1 cellular context compared by ENCODE assay signal in genomic region chr2:85538507-85539360, GRCh38.
TF ChIP-seq lines count a peak whose summit lies in the region.

Gene MAT2A, plus strand, starts transcription at chr2:85539168. Its CDS starts 120 bp downstream, at chr2:85539288.

TF ChIP-seq in K562, 482 proteins besides CTCF, POLR2A, EP300 and RAD21 (continued from another document and continues in another):
- TF ChIP-seq, protein P1, sequence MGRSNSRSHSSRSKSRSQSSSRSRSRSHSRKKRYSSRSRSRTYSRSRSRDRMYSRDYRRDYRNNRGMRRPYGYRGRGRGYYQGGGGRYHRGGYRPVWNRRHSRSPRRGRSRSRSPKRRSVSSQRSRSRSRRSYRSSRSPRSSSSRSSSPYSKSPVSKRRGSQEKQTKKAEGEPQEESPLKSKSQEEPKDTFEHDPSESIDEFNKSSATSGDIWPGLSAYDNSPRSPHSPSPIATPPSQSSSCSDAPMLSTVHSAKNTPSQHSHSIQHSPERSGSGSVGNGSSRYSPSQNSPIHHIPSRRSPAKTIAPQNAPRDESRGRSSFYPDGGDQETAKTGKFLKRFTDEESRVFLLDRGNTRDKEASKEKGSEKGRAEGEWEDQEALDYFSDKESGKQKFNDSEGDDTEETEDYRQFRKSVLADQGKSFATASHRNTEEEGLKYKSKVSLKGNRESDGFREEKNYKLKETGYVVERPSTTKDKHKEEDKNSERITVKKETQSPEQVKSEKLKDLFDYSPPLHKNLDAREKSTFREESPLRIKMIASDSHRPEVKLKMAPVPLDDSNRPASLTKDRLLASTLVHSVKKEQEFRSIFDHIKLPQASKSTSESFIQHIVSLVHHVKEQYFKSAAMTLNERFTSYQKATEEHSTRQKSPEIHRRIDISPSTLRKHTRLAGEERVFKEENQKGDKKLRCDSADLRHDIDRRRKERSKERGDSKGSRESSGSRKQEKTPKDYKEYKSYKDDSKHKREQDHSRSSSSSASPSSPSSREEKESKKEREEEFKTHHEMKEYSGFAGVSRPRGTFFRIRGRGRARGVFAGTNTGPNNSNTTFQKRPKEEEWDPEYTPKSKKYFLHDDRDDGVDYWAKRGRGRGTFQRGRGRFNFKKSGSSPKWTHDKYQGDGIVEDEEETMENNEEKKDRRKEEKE (IDR thresholded peaks at IDR 0.05; ENCODE audit: borderline replicate concordance in 1 of 2, control insufficient read depth in 1 of 2, low read depth in 2 of 2, low read length in 1 of 2) = peak; percentile 25 to 96; a peak in 2 of 4 replicates
- TF ChIP-seq SMARCC2 (IDR thresholded peaks at IDR 0.05; ENCODE audit: low read depth) (peak; percentile 42; the same call in 1 of the 2 replicates), MAFK (IDR thresholded peaks at IDR 0.05; ENCODE audit: low read length) (0 out of 2 replicates have a peak, but pooled peaks have one; percentile 7), PTRF (tag; IDR thresholded peaks at IDR 0.05) (no peak), HMG20B (CRISPR knock-in tag; IDR thresholded peaks at IDR 0.05) (no peak), ATF6 (CRISPR knock-in tag; IDR thresholded peaks at IDR 0.05) (peak; percentile 87), CSDE1 (IDR thresholded peaks at IDR 0.05) (peak in 1 of 2 experiments; percentile 79; a peak in 2 of 4 replicates), ZBTB7A (IDR thresholded peaks at IDR 0.05; ENCODE audit: borderline replicate concordance, control insufficient read depth, low read depth, low read length) (peak; percentile 99), PHF21A (IDR thresholded peaks at IDR 0.05; ENCODE audit: borderline replicate concordance, low read depth) (peak; percentile 33; the same call in 1 of the 2 replicates), SAP30 (IDR thresholded peaks at IDR 0.05; ENCODE audit: borderline replicate concordance, insufficient read depth, low read depth, low read length, poor library complexity, severe bottlenecking) (peak; percentile 12), ZNF431 (CRISPR knock-in tag; IDR thresholded peaks at IDR 0.05) (no peak; the same call in 1 of the 2 replicates), ZBTB5 (IDR thresholded peaks at IDR 0.05) (no peak), ZNF785 (CRISPR knock-in tag; IDR thresholded peaks at IDR 0.05) (no peak), SRF (CRISPR knock-in tag; IDR thresholded peaks at IDR 0.05) (peak in 1 of 2 experiments; percentile 31; a peak in 2 of 4 replicates), TCF3 (CRISPR knock-in tag; IDR thresholded peaks at IDR 0.05) (peak; percentile 41; the same call in 1 of the 2 replicates), TEAD1 (CRISPR knock-in tag; IDR thresholded peaks at IDR 0.05) (peak in 1 of 2 experiments; percentile 62; a peak in 2 of 4 replicates), MTA3 (IDR thresholded peaks at IDR 0.05; ENCODE audit: borderline replicate concordance) (peak; percentile 99), RCOR1 (IDR thresholded peaks at IDR 0.05; ENCODE audit: borderline replicate concordance in 1 of 2, low read depth in 2 of 2, low read length in 2 of 2) (peak in 1 of 2 experiments; percentile 57; a peak in 3 of 4 replicates), HMG20A (CRISPR knock-in tag; conservative IDR thresholded peaks at IDR 0.05) (no peak), RB1 (IDR thresholded peaks at IDR 0.05; ENCODE audit: low read depth) (peak; percentile 96), ZNF253 (CRISPR knock-in tag; conservative IDR thresholded peaks at IDR 0.05) (0 out of 2 replicates have a peak, but pooled peaks have one; percentile 45), ZNF76 (CRISPR knock-in tag; IDR thresholded peaks at IDR 0.05; ENCODE audit: borderline replicate concordance) (0 out of 2 replicates have a peak, but pooled peaks have one; percentile 28), HDAC1 (IDR thresholded peaks at IDR 0.05) (no peak; a peak in 1 of 4 replicates), BMI1 (IDR thresholded peaks at IDR 0.05; ENCODE audit: low read length) (0 out of 2 replicates have a peak, but pooled peaks have one; percentile 8), BDP1 (IDR thresholded peaks at IDR 0.05; ENCODE audit: insufficient read depth, insufficient read length) (no peak), ETV6 (IDR thresholded peaks at IDR 0.05; ENCODE audit: borderline replicate concordance in 1 of 2, low read depth in 2 of 2, low read length in 1 of 2) (no peak; a peak in 1 of 4 replicates), ETV6 (CRISPR knock-in tag; IDR thresholded peaks at IDR 0.05; ENCODE audit: borderline replicate concordance) (peak; percentile 56; the same call in 1 of the 2 replicates), TAF7 (tag; IDR thresholded peaks at IDR 0.05) (peak; percentile 88), ZNF699 (CRISPR knock-in tag; IDR thresholded peaks at IDR 0.05; ENCODE audit: insufficient replicate concordance) (no peak), GATAD2A (IDR thresholded peaks at IDR 0.05) (no peak), SAFB (IDR thresholded peaks at IDR 0.05; ENCODE audit: borderline replicate concordance, low read depth, low read length) (no peak; the same call in 1 of the 2 replicates), GATAD2B (IDR thresholded peaks at IDR 0.05; ENCODE audit: borderline replicate concordance) (no peak; the same call in 1 of the 2 replicates)
- TF ChIP-seq, protein P2, sequence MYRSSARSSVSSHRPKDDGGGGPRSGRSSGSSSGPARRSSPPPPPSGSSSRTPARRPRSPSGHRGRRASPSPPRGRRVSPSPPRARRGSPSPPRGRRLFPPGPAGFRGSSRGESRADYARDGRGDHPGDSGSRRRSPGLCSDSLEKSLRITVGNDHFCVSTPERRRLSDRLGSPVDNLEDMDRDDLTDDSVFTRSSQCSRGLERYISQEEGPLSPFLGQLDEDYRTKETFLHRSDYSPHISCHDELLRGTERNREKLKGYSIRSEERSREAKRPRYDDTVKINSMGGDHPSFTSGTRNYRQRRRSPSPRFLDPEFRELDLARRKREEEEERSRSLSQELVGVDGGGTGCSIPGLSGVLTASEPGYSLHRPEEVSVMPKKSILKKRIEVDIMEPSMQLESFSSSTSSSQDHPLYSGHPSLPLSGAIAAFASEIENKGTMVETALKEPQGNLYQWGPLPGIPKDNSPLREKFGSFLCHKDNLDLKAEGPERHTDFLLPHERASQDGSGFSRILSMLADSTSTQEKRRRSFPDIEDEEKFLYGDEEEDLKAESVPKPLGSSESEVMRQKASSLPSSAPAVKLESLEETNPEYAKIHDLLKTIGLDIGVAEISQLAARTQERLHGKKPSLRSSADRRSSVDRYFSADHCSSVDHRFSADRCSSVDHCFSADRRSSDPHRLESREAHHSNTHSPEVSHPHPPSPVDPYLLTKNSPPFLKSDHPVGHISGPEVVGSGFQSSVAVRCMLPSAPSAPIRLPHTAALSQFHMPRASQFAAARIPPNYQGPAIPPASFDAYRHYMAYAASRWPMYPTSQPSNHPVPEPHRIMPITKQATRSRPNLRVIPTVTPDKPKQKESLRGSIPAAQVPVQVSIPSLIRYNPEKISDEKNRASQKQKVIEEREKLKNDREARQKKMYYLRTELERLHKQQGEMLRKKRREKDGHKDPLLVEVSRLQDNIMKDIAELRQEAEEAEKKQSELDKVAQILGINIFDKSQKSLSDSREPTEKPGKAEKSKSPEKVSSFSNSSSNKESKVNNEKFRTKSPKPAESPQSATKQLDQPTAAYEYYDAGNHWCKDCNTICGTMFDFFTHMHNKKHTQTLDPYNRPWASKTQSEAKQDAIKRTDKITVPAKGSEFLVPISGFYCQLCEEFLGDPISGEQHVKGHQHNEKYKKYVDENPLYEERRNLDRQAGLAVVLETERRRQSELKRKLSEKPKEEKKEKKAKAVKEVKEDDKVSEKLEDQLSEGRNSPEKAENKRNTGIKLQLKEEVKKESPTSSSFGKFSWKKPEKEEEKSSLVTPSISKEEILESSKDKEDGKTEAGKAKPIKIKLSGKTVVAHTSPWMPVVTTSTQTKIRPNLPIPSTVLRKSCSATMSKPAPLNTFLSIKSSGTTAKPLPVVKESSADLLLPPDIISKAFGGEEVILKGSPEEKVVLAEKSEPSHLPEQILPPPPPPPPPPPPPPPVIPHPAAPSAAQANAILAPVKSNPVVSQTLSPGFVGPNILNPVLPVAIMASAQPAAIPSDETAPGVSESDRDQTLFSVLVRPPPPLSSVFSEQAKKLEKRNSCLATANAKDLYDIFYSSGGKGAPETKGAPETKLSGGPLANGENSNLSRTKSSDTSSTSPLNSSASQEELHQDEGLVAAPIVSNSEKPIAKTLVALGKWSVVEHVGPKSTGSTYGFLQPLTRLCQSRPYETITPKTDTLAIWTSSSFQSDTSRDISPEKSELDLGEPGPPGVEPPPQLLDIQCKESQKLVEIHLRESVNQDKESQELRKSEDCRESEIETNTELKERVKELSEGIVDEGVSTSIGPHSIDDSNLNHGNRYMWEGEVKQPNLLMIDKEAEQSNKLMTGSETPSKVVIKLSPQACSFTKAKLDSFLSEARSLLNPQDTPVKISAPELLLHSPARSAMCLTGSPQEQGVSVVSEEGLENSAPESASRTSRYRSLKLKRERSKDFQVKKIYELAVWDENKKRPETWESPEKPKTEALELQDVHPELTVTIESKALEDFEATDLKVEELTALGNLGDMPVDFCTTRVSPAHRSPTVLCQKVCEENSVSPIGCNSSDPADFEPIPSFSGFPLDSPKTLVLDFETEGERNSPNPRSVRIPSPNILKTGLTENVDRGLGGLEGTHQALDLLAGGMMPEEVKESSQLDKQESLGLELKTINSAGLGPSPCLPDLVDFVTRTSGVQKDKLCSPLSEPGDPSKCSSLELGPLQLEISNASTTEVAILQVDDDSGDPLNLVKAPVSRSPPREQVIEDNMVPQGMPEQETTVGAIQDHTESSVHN (IDR thresholded peaks at IDR 0.05; ENCODE audit: borderline replicate concordance in 1 of 2, low read depth in 1 of 2) = no peak; a peak in 1 of 4 replicates
- TF ChIP-seq, protein P3, sequence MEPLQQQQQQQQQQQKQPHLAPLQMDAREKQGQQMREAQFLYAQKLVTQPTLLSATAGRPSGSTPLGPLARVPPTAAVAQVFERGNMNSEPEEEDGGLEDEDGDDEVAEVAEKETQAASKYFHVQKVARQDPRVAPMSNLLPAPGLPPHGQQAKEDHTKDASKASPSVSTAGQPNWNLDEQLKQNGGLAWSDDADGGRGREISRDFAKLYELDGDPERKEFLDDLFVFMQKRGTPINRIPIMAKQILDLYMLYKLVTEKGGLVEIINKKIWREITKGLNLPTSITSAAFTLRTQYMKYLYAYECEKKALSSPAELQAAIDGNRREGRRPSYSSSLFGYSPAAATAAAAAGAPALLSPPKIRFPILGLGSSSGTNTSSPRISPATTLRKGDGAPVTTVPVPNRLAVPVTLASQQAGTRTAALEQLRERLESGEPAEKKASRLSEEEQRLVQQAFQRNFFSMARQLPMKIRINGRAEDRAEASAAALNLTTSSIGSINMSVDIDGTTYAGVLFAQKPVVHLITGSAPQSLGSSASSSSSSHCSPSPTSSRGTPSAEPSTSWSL (CRISPR knock-in tag; IDR thresholded peaks at IDR 0.05; ENCODE audit: borderline replicate concordance) = no peak
- TF ChIP-seq, protein P4, sequence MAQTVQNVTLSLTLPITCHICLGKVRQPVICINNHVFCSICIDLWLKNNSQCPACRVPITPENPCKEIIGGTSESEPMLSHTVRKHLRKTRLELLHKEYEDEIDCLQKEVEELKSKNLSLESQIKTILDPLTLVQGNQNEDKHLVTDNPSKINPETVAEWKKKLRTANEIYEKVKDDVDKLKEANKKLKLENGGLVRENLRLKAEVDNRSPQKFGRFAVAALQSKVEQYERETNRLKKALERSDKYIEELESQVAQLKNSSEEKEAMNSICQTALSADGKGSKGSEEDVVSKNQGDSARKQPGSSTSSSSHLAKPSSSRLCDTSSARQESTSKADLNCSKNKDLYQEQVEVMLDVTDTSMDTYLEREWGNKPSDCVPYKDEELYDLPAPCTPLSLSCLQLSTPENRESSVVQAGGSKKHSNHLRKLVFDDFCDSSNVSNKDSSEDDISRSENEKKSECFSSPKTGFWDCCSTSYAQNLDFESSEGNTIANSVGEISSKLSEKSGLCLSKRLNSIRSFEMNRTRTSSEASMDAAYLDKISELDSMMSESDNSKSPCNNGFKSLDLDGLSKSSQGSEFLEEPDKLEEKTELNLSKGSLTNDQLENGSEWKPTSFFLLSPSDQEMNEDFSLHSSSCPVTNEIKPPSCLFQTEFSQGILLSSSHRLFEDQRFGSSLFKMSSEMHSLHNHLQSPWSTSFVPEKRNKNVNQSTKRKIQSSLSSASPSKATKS (CRISPR knock-in tag; IDR thresholded peaks at IDR 0.05) = no peak
- TF ChIP-seq, protein P5, sequence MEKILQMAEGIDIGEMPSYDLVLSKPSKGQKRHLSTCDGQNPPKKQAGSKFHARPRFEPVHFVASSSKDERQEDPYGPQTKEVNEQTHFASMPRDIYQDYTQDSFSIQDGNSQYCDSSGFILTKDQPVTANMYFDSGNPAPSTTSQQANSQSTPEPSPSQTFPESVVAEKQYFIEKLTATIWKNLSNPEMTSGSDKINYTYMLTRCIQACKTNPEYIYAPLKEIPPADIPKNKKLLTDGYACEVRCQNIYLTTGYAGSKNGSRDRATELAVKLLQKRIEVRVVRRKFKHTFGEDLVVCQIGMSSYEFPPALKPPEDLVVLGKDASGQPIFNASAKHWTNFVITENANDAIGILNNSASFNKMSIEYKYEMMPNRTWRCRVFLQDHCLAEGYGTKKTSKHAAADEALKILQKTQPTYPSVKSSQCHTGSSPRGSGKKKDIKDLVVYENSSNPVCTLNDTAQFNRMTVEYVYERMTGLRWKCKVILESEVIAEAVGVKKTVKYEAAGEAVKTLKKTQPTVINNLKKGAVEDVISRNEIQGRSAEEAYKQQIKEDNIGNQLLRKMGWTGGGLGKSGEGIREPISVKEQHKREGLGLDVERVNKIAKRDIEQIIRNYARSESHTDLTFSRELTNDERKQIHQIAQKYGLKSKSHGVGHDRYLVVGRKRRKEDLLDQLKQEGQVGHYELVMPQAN (IDR thresholded peaks at IDR 0.05; ENCODE audit: borderline replicate concordance) = no peak
